ENCODE assay signal across 13 cellular contexts in genomic region chr7:116805100-116805544, GRCh38. TPM values are rescaled to one million over a fixed set of nuclear protein-coding genes. Genes with fewer than 3 reads are reported as not detected.
DNase-seq lines count a peak whose midpoint lies in the region; TF ChIP-seq lines count a peak whose summit lies in the region.
"Had no signal": no experiment of that assay in that cellular context is flagged by ENCODE, and none has a peak within 500 bp of the region (broad histone marks: within the 10 kb centered on the region; RNA-seq: fewer than 3 reads in every experiment).

No MANE protein-coding gene starts in this region.

- H3K4ac ChIP-seq in mesenchymal stem cell (ENCODE audit: low read depth in 1 of 2, low read length in 2 of 2), result no peak overlapping the region

- H3K79me1 ChIP-seq in mesenchymal stem cell (replicated peaks; ENCODE audit: low read length, poor library complexity, severe bottlenecking), result peaks cover 4% of the 10 kb centered on the region

- peak overlapping the region; percentile 72 for H2AK5ac ChIP-seq in mesenchymal stem cell (ENCODE audit: low read length, severe bottlenecking)

- no TSS peak for BruUV-seq in PC-9 (replicated peaks; lab: Mats Ljungman, UMichigan)

- H3K27me3 ChIP-seq in MG63, result no peaks in the 10 kb centered on the region
- H3K27me3 ChIP-seq in mesenchymal stem cell (ENCODE audit: control insufficient read depth in 1 of 2, insufficient read depth in 1 of 2, low read length in 2 of 2), result no peaks in the 10 kb centered on the region
- H3K27me3 ChIP-seq in PC-9 (ENCODE audit: insufficient read depth, low read depth), result no peaks in the 10 kb centered on the region
- H3K27me3 ChIP-seq: body of pancreas had no signal

- H3K79me2 ChIP-seq in PC-9 (ENCODE audit: low read depth), result no peaks in the 10 kb centered on the region

- H3K27ac ChIP-seq in mesenchymal stem cell (ENCODE audit: low read length, poor library complexity, severe bottlenecking) (no peak overlapping the region), PC-9 (no peak overlapping the region)
- H3K27ac ChIP-seq: body of pancreas, SK-N-MC had no signal

- CTCF ChIA-PET in PC-9 (lab: Charles Lee), result no interaction called here

- H3K9me3 ChIP-seq in MG63 (no peaks in the 10 kb centered on the region), mesenchymal stem cell (ENCODE audit: control insufficient read depth, low read length) (no peaks in the 10 kb centered on the region), PC-9 (ENCODE audit: insufficient read depth, low read depth) (0 out of 2 replicates have a peak, but pooled peaks cover 3% of the 10 kb centered on the region)
- H3K9me3 ChIP-seq: body of pancreas had no signal

- H3K9me2 ChIP-seq in PC-9 (ENCODE audit: insufficient read depth), result no peaks in the 10 kb centered on the region

- H3K4me2 ChIP-seq in mesenchymal stem cell (ENCODE audit: low read length, poor library complexity, severe bottlenecking), result no peak overlapping the region
- no peak overlapping the region for H3K4me2 ChIP-seq in PC-9

- no peak overlapping the region for H2BK5ac ChIP-seq in mesenchymal stem cell (ENCODE audit: low read depth, low read length, poor library complexity, severe bottlenecking)

- intact Hi-C loops in PC-9 (cut with micrococcal nuclease; ENCODE audit: unreplicated experiment), result loop anchor here (5.0 to 10.0 kb wide), 2 partner anchors 278 to 320 kb away; partner anchors contain the start of gene CAV1

- H3K4me1 ChIP-seq in mesenchymal stem cell (ENCODE audit: control insufficient read depth, insufficient read depth, low read depth, low read length), result peaks cover 8% of the 10 kb centered on the region
- peaks cover 47% of the 10 kb centered on the region for H3K4me1 ChIP-seq in PC-9 (replicated peaks; ENCODE audit: insufficient read depth)

- H3K18ac ChIP-seq in mesenchymal stem cell (ENCODE audit: low read depth in 1 of 2, low read length in 2 of 2), result no peak overlapping the region

- H4K8ac ChIP-seq in mesenchymal stem cell (ENCODE audit: low read length), result no peak overlapping the region

- no peak overlapping the region for H3K23ac ChIP-seq in mesenchymal stem cell (ENCODE audit: low read length in 2 of 2)

- H4K91ac ChIP-seq in mesenchymal stem cell (ENCODE audit: low read length), result no peak overlapping the region

- POLR2A ChIA-PET in PC-9 (lab: Charles Lee; ENCODE audit: unreplicated experiment), result interaction anchor here (0.7 kb wide), 1 partner anchor 594 kb away, joined by 4 read pairs; no protein-coding TSS in a partner anchor

- no peak for TF ChIP-seq CTCF in AG09309 (IDR thresholded peaks at IDR 0.05; ENCODE audit: control insufficient read depth, insufficient read depth, low read depth, low read length, missing control alignments)
- TF ChIP-seq CTCF in cardiac fibroblast (IDR thresholded peaks at IDR 0.05; ENCODE audit: low read depth, low read length), result no peak
- TF ChIP-seq CTCF in PC-9 (conservative IDR thresholded peaks at IDR 0.05), result no peak

- H3K4me3 ChIP-seq in AG09309 (ENCODE audit: control insufficient read depth, low read depth, low read length) (no peak overlapping the region), MG63 (no peak overlapping the region), cardiac fibroblast (replicated peaks in 1 of 2; ENCODE audit: low read depth in 2 of 2, low read length in 2 of 2) (no peak overlapping the region), mesenchymal stem cell (ENCODE audit: insufficient read depth in 1 of 2, low read depth in 1 of 2, low read length in 2 of 2) (no peak overlapping the region), PC-9 (no peak overlapping the region)
- H3K4me3 ChIP-seq: body of pancreas, SK-N-MC had no signal

- no peak overlapping the region for H2BK120ac ChIP-seq in mesenchymal stem cell (ENCODE audit: low read depth, low read length)

- DNase-seq in AG09309 (ENCODE audit: low read depth), result peak; percentile 46
- DNase-seq in MG63, result peak; percentile 71
- peak; percentile 28 to 46 for DNase-seq in cardiac fibroblast (ENCODE audit: low read depth in 2 of 2)
- no peak for DNase-seq in mesenchymal stem cell
- DNase-seq in COLO829 (ENCODE audit: low spot score), result no peak
- no peak for DNase-seq in PC-9
- no peak for DNase-seq in retina
- no peak for DNase-seq in ureter (ENCODE audit: low spot score)
- DNase-seq: body of pancreas; CD8-positive, alpha-beta memory T cell; NCI-H1694; stimulated activated CD4-positive, alpha-beta T cell treated with anti-CD3 and anti-CD28 coated beads, Interleukin-2, amount 100 ng/mL, for 24 hours had no signal

- WGBS in mesenchymal stem cell, result 62% methylated on average over 7 of the region's 7 CpGs

- H2AFZ ChIP-seq in mesenchymal stem cell (ENCODE audit: low read depth, low read length) (no peak overlapping the region), PC-9 (no peak overlapping the region)

- H2BK12ac ChIP-seq in mesenchymal stem cell (ENCODE audit: low read length in 2 of 2), result no peak overlapping the region

- H2BK15ac ChIP-seq in mesenchymal stem cell (ENCODE audit: low read depth, poor library complexity, severe bottlenecking), result no peak overlapping the region

- no peak overlapping the region for H3K14ac ChIP-seq in mesenchymal stem cell (ENCODE audit: low read length in 2 of 2)

- no peaks in the 10 kb centered on the region for H3K36me3 ChIP-seq in MG63
- H3K36me3 ChIP-seq in mesenchymal stem cell (ENCODE audit: control insufficient read depth in 1 of 2, insufficient read depth in 2 of 2, low read depth in 1 of 2, low read length in 2 of 2), result no peaks in the 10 kb centered on the region
- H3K36me3 ChIP-seq in PC-9 (ENCODE audit: low read depth), result no peaks in the 10 kb centered on the region

- no peaks in the 10 kb centered on the region for H4K20me1 ChIP-seq in PC-9 (ENCODE audit: insufficient read depth)

- H3K9ac ChIP-seq in mesenchymal stem cell (ENCODE audit: low read length), result peak overlapping the region; percentile 66

- peaks cover 20% of the 10 kb centered on the region for H3F3A ChIP-seq in PC-9 (ENCODE audit: insufficient read depth, low read depth)

RNA-seq across cellular contexts. Expression of gene CAPZA2, which starts 57.3 kb away (rescaled TPM):
- total RNA-seq in MG63 (2014; rRNA removed; shearing (Covaris generic); ENCODE audit: low replicate concordance), result 104 and 168 TPM in 2 replicates
- polyA plus RNA-seq in mesenchymal stem cell (2013, experiment 1 of 2), result 81.3 TPM
- polyA plus RNA-seq in mesenchymal stem cell (2013, experiment 2 of 2), result 77.0 TPM
- 171 and 203 TPM in 2 replicates for total RNA-seq in PC-9 (2021)
- 208 TPM for total RNA-seq in ureter

Comparison
In these comparisons a context has a peak if more than half of its experiments do, and no peak if none do; other contexts are left out.
1. DNase-seq: peak in AG09309 (single experiment), MG63 (single experiment) and cardiac fibroblast (2 of 2); none in mesenchymal stem cell (single experiment), COLO829 (single experiment), PC-9 (0 of 2), retina (single experiment) and ureter (single experiment).